ENCODE assay signal across 17 cellular contexts in the genomic region with DNA sequence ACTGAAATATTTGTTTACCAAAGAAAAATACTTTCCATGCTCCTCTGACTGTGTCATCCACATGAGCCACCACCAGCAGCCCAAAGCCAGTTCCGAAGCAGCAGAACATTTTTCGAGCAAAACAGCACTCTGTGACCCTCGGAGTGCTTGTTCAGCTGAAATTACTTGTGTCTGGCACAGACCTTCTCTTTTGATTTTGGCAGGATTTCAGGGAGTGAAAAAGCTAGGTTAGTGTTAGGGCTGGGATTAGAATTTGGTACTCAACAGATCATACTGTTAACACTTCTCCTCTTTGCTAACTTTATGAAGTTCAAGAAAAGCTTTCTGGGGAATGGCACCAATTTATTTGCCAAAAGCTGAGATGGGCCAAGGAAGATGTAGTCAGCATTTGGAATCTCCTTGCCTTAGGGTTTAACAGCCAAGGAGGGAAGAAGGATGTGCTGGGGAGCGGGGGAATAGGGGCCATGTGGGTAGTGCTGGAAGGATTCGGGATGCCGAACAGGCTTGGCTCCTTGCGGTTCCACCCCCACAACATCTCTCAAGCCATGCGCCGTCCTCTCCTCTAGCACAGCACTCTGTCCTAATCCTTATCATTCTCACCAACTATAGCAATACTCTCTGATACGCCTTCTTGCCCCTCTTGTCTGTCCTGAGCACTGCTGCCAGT. TPM values are rescaled to one million over a fixed set of nuclear protein-coding genes. Genes with fewer than 3 reads are reported as not detected.
DNase-seq lines count a peak whose midpoint lies in the region; ATAC-seq and TF ChIP-seq lines count a peak whose summit lies in the region.
"Had no signal": no experiment of that assay in that cellular context is flagged by ENCODE, and none has a peak within 500 bp of the region (broad histone marks: within the 10 kb centered on the region; RNA-seq: fewer than 3 reads in every experiment).

No MANE protein-coding gene starts in this region.

- H3K9me3 ChIP-seq in stomach: no peaks in the 10 kb centered on the region
- H3K9me3 ChIP-seq: prostate gland had no signal

- 68 to 85% (median 77%) methylated on average over 10 of the region's 10 CpGs for WGBS in stomach, 5 donors

- TF ChIP-seq EP300 in stomach (IDR thresholded peaks at IDR 0.05): no peak

- H3K36me3 ChIP-seq in brain microvascular endothelial cell (replicated peaks) (no peaks in the 10 kb centered on the region), stomach (no peaks in the 10 kb centered on the region)
- H3K36me3 ChIP-seq: prostate gland had no signal

- in situ Hi-C loops in brain microvascular endothelial cell (cut with HindIII; ENCODE audit: low pct_ligation_motif_present, low sequenced_read_pairs): loop anchor here (25.0 kb wide), 2 partner anchors 244 to 544 kb away; a partner anchor contains a TSS

- ATAC-seq in GM21825 (IDR thresholded peaks at IDR 0.05; ENCODE audit: unreplicated experiment): no peak
- ATAC-seq: activated CD4-positive, CD25-positive, alpha-beta regulatory T cell treated with anti-CD3 and anti-CD28 coated beads, Interleukin-2, amount 50 U/mL, for 24 hours; PC-3; stimulated activated effector memory CD8-positive, alpha-beta T cell treated with anti-CD3 and anti-CD28 coated beads, Interleukin-12 subunit alpha, Interleukin-12 subunit beta, amount 100 ng/mL, for 72 hours; T-cell had no signal

- H3K27ac ChIP-seq in brain microvascular endothelial cell: no peak overlapping the region
- peak overlapping the region in 3 of 5 donors; percentile 5 to 46 (median 27) for H3K27ac ChIP-seq in stomach
- H3K27ac ChIP-seq: prostate gland had no signal

- H3K4me3 ChIP-seq in brain microvascular endothelial cell (ENCODE audit: low read depth, low read length): no peak overlapping the region
- H3K4me3 ChIP-seq in stomach: no peak overlapping the region
- H3K4me3 ChIP-seq: prostate gland had no signal

- intact Hi-C loops in stomach (cut with DNase I; ENCODE audit: low total_unique reads): no loop called here

- TF ChIP-seq POLR2A in stomach (IDR thresholded peaks at IDR 0.05): no peak

- TF ChIP-seq CTCF in brain microvascular endothelial cell (IDR thresholded peaks at IDR 0.05; ENCODE audit: low read depth, low read length, missing control alignments) (no peak), stomach (IDR thresholded peaks at IDR 0.05) (no peak)

- peaks cover 3% of the 10 kb centered on the region for H3K27me3 ChIP-seq in brain microvascular endothelial cell (replicated peaks)
- no peaks in the 10 kb centered on the region for H3K27me3 ChIP-seq in stomach

- peak; percentile 41 for DNase-seq in GM03348 (ENCODE audit: low spot score)
- DNase-seq in brain microvascular endothelial cell: peak; percentile 41
- peak; percentile 36 for DNase-seq in islet precursor cell
- no peak for DNase-seq in stomach
- no peak for DNase-seq in stimulated activated naive CD4-positive, alpha-beta T cell treated with Interleukin-2 at 50 U/mL for 16 hours (lab: John Stamatoyannopoulos, UW)
- DNase-seq in putamen (ENCODE audit: low spot score): no peak
- no peak for DNase-seq in activated naive CD4-positive, alpha-beta T cell (lab: John Stamatoyannopoulos, UW)
- DNase-seq: activated naive CD8-positive, alpha-beta T cell treated with anti-CD3 and anti-CD28 coated beads, Interleukin-2, amount 10 ng/mL, durations not matched to agents 7 days and 5 days; activated T-cell treated with anti-CD3 and anti-CD28 coated beads for 4 hours; NCI-H1436 treated with DMSO at 0.1 percent for 48 hours; PC-3; stimulated activated CD4-positive, alpha-beta T cell treated with anti-CD3 and anti-CD28 coated beads, Interleukin-2, amount 100 ng/mL, for 48 hours; T-cell had no signal

- peaks cover 0 to 11% (median 3%) of the 10 kb centered on the region in 4 donors for H3K4me1 ChIP-seq in stomach
- H3K4me1 ChIP-seq: prostate gland had no signal

RNA-seq across cellular contexts. Expression of a gene that starts 55.1 kb away (rescaled TPM):
- total RNA-seq in stomach: 100 to 1,000 TPM in 4 of 5 donors, 10 to 100 TPM in 1; 98.1 to 298 (median 208) TPM
- 10 to 100 TPM; 55.8 to 59.6 (median 57.8) TPM for polyA plus RNA-seq in stomach

Comparison
In these comparisons a context has a peak if more than half of its experiments do, and no peak if none do; other contexts are left out.
1. DNase-seq: peak in GM03348 (single experiment), brain microvascular endothelial cell (single experiment) and islet precursor cell (single experiment); none in stomach (single experiment), stimulated activated naive CD4-positive, alpha-beta T cell treated with Interleukin-2 at 50 U/mL for 16 hours (single experiment), putamen (single experiment) and activated naive CD4-positive, alpha-beta T cell (0 of 4).